In the genomic region with DNA sequence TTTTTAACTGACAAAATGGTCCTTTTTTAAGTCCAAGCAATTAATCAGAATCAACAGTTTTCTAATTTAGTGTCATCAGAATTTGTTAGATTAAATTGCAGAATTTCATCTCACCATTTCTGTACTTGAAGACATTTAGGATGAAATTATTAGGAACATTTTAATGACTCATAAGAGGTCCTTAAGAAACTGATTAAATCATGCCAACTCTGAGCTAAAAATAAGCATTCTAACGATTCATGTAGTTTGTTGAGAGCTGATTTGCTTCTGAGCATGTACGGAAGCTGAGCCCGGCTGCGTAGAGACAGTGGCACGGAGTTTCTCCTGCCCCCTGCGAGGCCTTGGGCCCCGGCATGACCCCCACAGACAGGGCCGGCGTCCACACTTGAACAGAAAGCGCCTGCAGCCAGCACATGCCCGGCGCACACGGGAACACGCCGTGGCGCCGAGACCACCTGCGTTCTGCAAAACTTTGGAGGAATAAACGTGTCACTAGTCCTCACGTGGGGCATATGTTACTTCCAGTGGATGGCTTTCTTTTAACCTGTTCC, we compare ENCODE assay signal across 28 cellular contexts.
DNase-seq lines count a peak whose midpoint lies in the region; ATAC-seq and TF ChIP-seq lines count a peak whose summit lies in the region.
"Had no signal": no experiment of that assay in that cellular context is flagged by ENCODE, and none has a peak within 500 bp of the region (broad histone marks: within the 10 kb centered on the region; RNA-seq: fewer than 3 reads in every experiment).

No MANE protein-coding gene starts in this region.

- H3K36me3 Mint-ChIP-seq in glutamatergic neuron (ENCODE audit: unreplicated experiment), result peaks cover 4% of the 10 kb centered on the region

- peaks cover 6% of the 10 kb centered on the region for H3K4me1 Mint-ChIP-seq in glutamatergic neuron (ENCODE audit: low read depth, unreplicated experiment)
- H3K4me1 Mint-ChIP-seq: mesothelial cell of epicardium, WTC11 had no signal

- H3K27me3 ChIP-seq in mesenchymal stem cell (ENCODE audit: control insufficient read depth in 1 of 2, insufficient read depth in 1 of 2, low read length in 2 of 2), result no peaks in the 10 kb centered on the region
- H3K27me3 ChIP-seq: uterus had no signal

- H3K9me3 Mint-ChIP-seq in glutamatergic neuron (ENCODE audit: unreplicated experiment), result peaks cover 9% of the 10 kb centered on the region
- H3K9me3 Mint-ChIP-seq: H9; mesothelial cell of epicardium; stimulated activated naive B cell treated with anti-CD40 and anti-IgM and Interleukin-4, amounts not matched to agents 10 μg/mL and 1 μg/mL and 100 μg/mL, for 72 hours; WTC11 had no signal

- H3K36me3 ChIP-seq in mesenchymal stem cell (ENCODE audit: control insufficient read depth in 1 of 2, insufficient read depth in 2 of 2, low read depth in 1 of 2, low read length in 2 of 2), result peaks cover 37 to 58% of the 10 kb centered on the region in 2 experiments
- H3K36me3 ChIP-seq: uterus had no signal

- no peak overlapping the region for H2AK5ac ChIP-seq in mesenchymal stem cell (ENCODE audit: low read length, severe bottlenecking)

- no peak overlapping the region for H4K8ac ChIP-seq in mesenchymal stem cell (ENCODE audit: low read length)

- no peak overlapping the region for H3K4me3 ChIP-seq in AG10803 (ENCODE audit: low read length)
- no peak overlapping the region for H3K4me3 ChIP-seq in cardiac fibroblast (replicated peaks in 1 of 2; ENCODE audit: low read depth in 2 of 2, low read length in 2 of 2)
- H3K4me3 ChIP-seq in mesenchymal stem cell (ENCODE audit: insufficient read depth in 1 of 2, low read depth in 1 of 2, low read length in 2 of 2), result no peak overlapping the region
- H3K4me3 ChIP-seq: GM12878, thoracic aorta, uterus had no signal

- peaks cover 11% of the 10 kb centered on the region for H3K27me3 Mint-ChIP-seq in glutamatergic neuron (ENCODE audit: unreplicated experiment)
- H3K27me3 Mint-ChIP-seq: activated CD8-positive, alpha-beta memory T cell treated with anti-CD3 and anti-CD28 coated beads, Interleukin-2, amount 10 ng/mL, durations not matched to agents 7 days and 5 days; naive thymus-derived CD4-positive, alpha-beta T cell; stimulated activated naive B cell treated with anti-CD40 and anti-IgM and Interleukin-4, amounts not matched to agents 10 μg/mL and 1 μg/mL and 100 μg/mL, for 72 hours had no signal

- WGBS in mesenchymal stem cell, result 84% methylated on average over 20 of the region's 20 CpGs

- no peaks in the 10 kb centered on the region for H3K79me1 ChIP-seq in mesenchymal stem cell (replicated peaks; ENCODE audit: low read length, poor library complexity, severe bottlenecking)

- H3K4me2 ChIP-seq in mesenchymal stem cell (ENCODE audit: low read length, poor library complexity, severe bottlenecking), result no peak overlapping the region

- H3K23ac ChIP-seq in mesenchymal stem cell (ENCODE audit: low read length in 2 of 2), result no peak overlapping the region

- no peak overlapping the region for H3K18ac ChIP-seq in mesenchymal stem cell (ENCODE audit: low read depth in 1 of 2, low read length in 2 of 2)

- peaks cover 16% of the 10 kb centered on the region for H3K4me1 ChIP-seq in mesenchymal stem cell (ENCODE audit: control insufficient read depth, insufficient read depth, low read depth, low read length)
- H3K4me1 ChIP-seq: uterus had no signal

- H3K4me3 Mint-ChIP-seq in glutamatergic neuron (ENCODE audit: unreplicated experiment), result no peak overlapping the region
- H3K4me3 Mint-ChIP-seq: activated CD8-positive, alpha-beta memory T cell treated with anti-CD3 and anti-CD28 coated beads, Interleukin-2, amount 10 ng/mL, durations not matched to agents 7 days and 5 days; H9; mesothelial cell of epicardium; naive thymus-derived CD4-positive, alpha-beta T cell; stimulated activated naive B cell treated with anti-CD40 and anti-IgM and Interleukin-4, amounts not matched to agents 10 μg/mL and 1 μg/mL and 100 μg/mL, for 72 hours; WTC11 had no signal

- no peaks in the 10 kb centered on the region for H3K9me3 ChIP-seq in mesenchymal stem cell (ENCODE audit: control insufficient read depth, low read length)
- H3K9me3 ChIP-seq: thoracic aorta, uterus had no signal

- H3K27ac ChIP-seq in mesenchymal stem cell (ENCODE audit: low read length, poor library complexity, severe bottlenecking), result no peak overlapping the region
- H3K27ac ChIP-seq: C4-2B, RWPE1, thoracic aorta, uterus had no signal

- no peak for TF ChIP-seq CTCF in AG10803 (conservative IDR thresholded peaks at IDR 0.05; ENCODE audit: low read length)
- no peak for TF ChIP-seq CTCF in cardiac fibroblast (IDR thresholded peaks at IDR 0.05; ENCODE audit: low read depth, low read length)
- no peak for TF ChIP-seq CTCF in glutamatergic neuron (IDR thresholded peaks at IDR 0.05; ENCODE audit: partially characterized antibody, unreplicated experiment)

- H2BK12ac ChIP-seq in mesenchymal stem cell (ENCODE audit: low read length in 2 of 2), result no peak overlapping the region

- ATAC-seq in HG03565 (IDR thresholded peaks at IDR 0.05; ENCODE audit: unreplicated experiment), result no peak
- ATAC-seq in HG03159 (IDR thresholded peaks at IDR 0.05; ENCODE audit: unreplicated experiment), result no peak
- no peak for ATAC-seq in GM21360 (IDR thresholded peaks at IDR 0.05; ENCODE audit: unreplicated experiment)
- no peak for ATAC-seq in GM19324 (IDR thresholded peaks at IDR 0.05; ENCODE audit: low FRiP score, unreplicated experiment)
- ATAC-seq: activated CD8-positive, alpha-beta memory T cell treated with anti-CD3 and anti-CD28 coated beads, Interleukin-2, amount 10 ng/mL, durations not matched to agents 7 days and 5 days; GM12878; naive thymus-derived CD4-positive, alpha-beta T cell; stimulated activated naive B cell treated with anti-CD40 and anti-IgM and Interleukin-4, amounts not matched to agents 10 μg/mL and 1 μg/mL and 100 μg/mL, for 72 hours; WTC11 had no signal

- no peak overlapping the region for H2BK120ac ChIP-seq in mesenchymal stem cell (ENCODE audit: low read depth, low read length)

- H3K27ac Mint-ChIP-seq in glutamatergic neuron (ENCODE audit: unreplicated experiment), result no peak overlapping the region
- H3K27ac Mint-ChIP-seq: activated CD8-positive, alpha-beta memory T cell treated with anti-CD3 and anti-CD28 coated beads, Interleukin-2, amount 10 ng/mL, durations not matched to agents 7 days and 5 days; H9; mesothelial cell of epicardium; stimulated activated naive B cell treated with anti-CD40 and anti-IgM and Interleukin-4, amounts not matched to agents 10 μg/mL and 1 μg/mL and 100 μg/mL, for 72 hours; WTC11 had no signal

- H2AFZ ChIP-seq in mesenchymal stem cell (ENCODE audit: low read depth, low read length), result no peak overlapping the region

- peak; percentile 20 for DNase-seq in AG10803 (ENCODE audit: low read depth)
- peak; percentile 9 to 48 for DNase-seq in cardiac fibroblast (ENCODE audit: low read depth in 2 of 2)
- peak; percentile 5 for DNase-seq in glutamatergic neuron
- peak; percentile 5 for DNase-seq in mesenchymal stem cell
- DNase-seq: ACHN; activated CD4-positive, alpha-beta T cell treated with anti-CD3 and anti-CD28 coated beads, Interleukin-2, amount 50 U/mL, for 1 hour; activated CD8-positive, alpha-beta memory T cell treated with anti-CD3 and anti-CD28 coated beads, Interleukin-2, amount 10 ng/mL, durations not matched to agents 7 days and 5 days; Calu3; effector CD8-positive, alpha-beta T cell; H9; naive thymus-derived CD4-positive, alpha-beta T cell; NCI-H1092; NCI-H2029; NCI-H226; stimulated activated CD4-positive, alpha-beta T cell treated with anti-CD3 and anti-CD28 coated beads, Interleukin-4, amount 100 ng/mL, for 24 hours; stimulated activated naive B cell treated with anti-CD40 and anti-IgM and Interleukin-4, amounts not matched to agents 10 μg/mL and 1 μg/mL and 100 μg/mL, for 72 hours; T-helper 9 cell; uterus had no signal

- H3K4ac ChIP-seq in mesenchymal stem cell (ENCODE audit: low read depth in 1 of 2, low read length in 2 of 2), result no peak overlapping the region

- H2BK5ac ChIP-seq in mesenchymal stem cell (ENCODE audit: low read depth, low read length, poor library complexity, severe bottlenecking), result no peak overlapping the region

- no peak overlapping the region for H3K9ac ChIP-seq in mesenchymal stem cell (ENCODE audit: low read length)

- no peak overlapping the region for H4K91ac ChIP-seq in mesenchymal stem cell (ENCODE audit: low read length)

- H2BK15ac ChIP-seq in mesenchymal stem cell (ENCODE audit: low read depth, poor library complexity, severe bottlenecking), result no peak overlapping the region

- H3K14ac ChIP-seq in mesenchymal stem cell (ENCODE audit: low read length in 2 of 2), result no peak overlapping the region
